8 cellular contexts compared by ENCODE assay signal in the genomic region with DNA sequence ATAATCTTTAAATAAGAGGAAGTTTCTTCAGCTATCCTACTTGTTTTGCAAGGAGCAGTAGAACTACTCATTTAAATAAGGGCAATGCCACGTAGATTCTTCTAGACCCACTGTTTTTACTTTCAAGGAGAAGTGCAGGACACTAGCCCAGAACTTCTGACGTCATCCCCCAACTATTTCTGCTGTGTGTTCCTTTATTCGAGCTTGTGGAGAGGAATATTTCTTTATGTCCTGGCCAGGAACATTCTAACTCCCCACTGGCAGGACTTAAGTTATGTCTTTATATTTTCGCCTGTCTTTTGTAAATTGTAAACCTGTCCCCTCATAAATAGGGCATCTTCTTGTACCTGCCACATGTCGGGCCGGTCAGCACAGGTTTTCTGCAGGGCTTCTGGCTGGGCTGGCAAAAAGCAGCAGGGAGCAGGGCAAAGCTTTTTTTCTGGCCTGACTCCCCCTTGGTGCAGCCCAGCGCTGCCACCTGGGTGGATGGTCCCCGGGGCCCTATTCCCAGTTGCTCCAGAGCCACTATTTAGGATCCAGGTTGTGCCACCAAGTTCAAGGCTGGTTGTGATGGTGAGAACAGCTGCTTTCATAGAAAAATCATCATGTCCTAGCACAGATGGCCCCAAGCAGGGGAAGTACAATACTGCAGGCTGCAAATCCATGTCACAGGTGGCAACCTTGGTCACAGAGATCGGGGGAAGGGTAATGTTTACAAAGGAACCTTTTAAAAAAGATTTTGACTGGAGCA. TPM values are rescaled to one million over a fixed set of nuclear protein-coding genes. Genes with fewer than 3 reads are reported as not detected.
DNase-seq lines count a peak whose midpoint lies in the region; TF ChIP-seq lines count a peak whose summit lies in the region.

No MANE protein-coding gene starts in this region.

- H3K9ac ChIP-seq in SK-N-SH (peak overlapping the region; percentile 98), colonic mucosa (ENCODE audit: low read depth in 2 of 2, low read length in 2 of 2) (peak overlapping the region; percentile 63 to 86), liver (ENCODE audit: low read depth in 1 of 2, low read length in 2 of 2) (peak overlapping the region; percentile 99 to 100)

- H2AFZ ChIP-seq in SK-N-SH (ENCODE audit: low read depth): no peak overlapping the region

- peaks cover 75% of the 10 kb centered on the region for H3K79me2 ChIP-seq in SK-N-SH (ENCODE audit: insufficient read depth)

- TF ChIP-seq CTCF in SK-N-SH (IDR thresholded peaks at IDR 0.05): peak; percentile 14; the same call in 1 of the 2 replicates
- no peak for TF ChIP-seq CTCF in colonic mucosa (IDR thresholded peaks at IDR 0.05)
- TF ChIP-seq CTCF in liver (IDR thresholded peaks at IDR 0.05; ENCODE audit: low read depth, low read length, missing input control): no peak

- H3K27ac ChIP-seq in SK-N-SH (ENCODE audit: low read depth in 2 of 2, low read length in 1 of 2) (peak overlapping the region; percentile 95 to 97), colonic mucosa (peak overlapping the region; percentile 91), liver (ENCODE audit: low read depth in 1 of 2, low read length in 2 of 2) (peak overlapping the region; percentile 97 to 99)

- peaks cover 23% of the 10 kb centered on the region for H3F3A ChIP-seq in SK-N-SH (replicated peaks; ENCODE audit: insufficient read depth)

- 0% methylated on average over 9 of the region's 9 CpGs for WGBS in SK-N-SH (ENCODE audit: low lambda C conversion rate)
- WGBS in liver: under 1% methylated on average over 9 of the region's 9 CpGs

- H3K36me3 ChIP-seq in SK-N-SH (replicated peaks in 1 of 2; ENCODE audit: control insufficient read depth in 1 of 2, insufficient read depth in 2 of 2, low read length in 1 of 2): peaks cover 11 to 12% of the 10 kb centered on the region in 2 experiments
- H3K36me3 ChIP-seq in colonic mucosa: no peaks in the 10 kb centered on the region
- peaks cover 0 to 1% (median 0%) of the 10 kb centered on the region in 4 donors for H3K36me3 ChIP-seq in liver (ENCODE audit: control insufficient read depth in 4 of 4, insufficient read depth in 3 of 4, low read depth in 1 of 4, low read length in 3 of 4)

- POLR2A ChIA-PET in SK-N-SH (lab: Yijun Ruan, JAX): interaction anchor here (1.1 kb wide), 1 partner anchor 9 kb away, joined by 3 read pairs; no protein-coding TSS in a partner anchor

- intact Hi-C loops in colonic mucosa (cut with DNase I): loop anchor here (5.0 kb wide), 1 partner anchor 118 kb away; no protein-coding TSS in a partner anchor

- in situ Hi-C loops in KBM-7 (cut with MboI; ENCODE audit: low pct_unique_long_range_greater_than_20kb, low sequenced_read_pairs): loop anchor here (25.0 kb wide), 1 partner anchor 88 kb away; no protein-coding TSS in a partner anchor

- peak overlapping the region; percentile 81 for H3K4me2 ChIP-seq in SK-N-SH

- H3K27me3 ChIP-seq in SK-N-SH (ENCODE audit: insufficient read depth) (no peaks in the 10 kb centered on the region), colonic mucosa (no peaks in the 10 kb centered on the region), liver (ENCODE audit: control insufficient read depth in 4 of 4, insufficient read depth in 4 of 4, low read length in 3 of 4) (no peaks in the 10 kb centered on the region)

- DNase-seq in activated effector memory CD4-positive, alpha-beta T cell treated with anti-CD3 and anti-CD28 coated beads, Interleukin-2, amount 50 U/mL, for 16 hours: peak; percentile 66
- DNase-seq in activated effector memory CD4-positive, alpha-beta T cell treated with Interleukin-2 at 50 U/mL for 16 hours: no peak
- peak; percentile 64 for DNase-seq in KBM-7
- DNase-seq in SK-N-SH: no peak
- DNase-seq in colonic mucosa: peak; percentile 71
- DNase-seq in stromal cell of bone marrow (ENCODE audit: low read depth): peak; percentile 86
- no peak for DNase-seq in stimulated activated naive CD4-positive, alpha-beta T cell treated with Interleukin-2 at 50 U/mL for 16 hours (lab: John Stamatoyannopoulos, UW)

- H4K20me1 ChIP-seq in SK-N-SH (ENCODE audit: insufficient read depth): peaks cover 5% of the 10 kb centered on the region; the same call in 1 of the 2 replicates

- peaks cover 22 to 32% of the 10 kb centered on the region in 2 experiments for H3K4me1 ChIP-seq in SK-N-SH (ENCODE audit: control insufficient read depth in 1 of 2, insufficient read depth in 2 of 2, low read depth in 1 of 2, low read length in 1 of 2)
- H3K4me1 ChIP-seq in colonic mucosa: peaks cover 11% of the 10 kb centered on the region
- peaks cover 17 to 41% (median 30%) of the 10 kb centered on the region in 4 donors for H3K4me1 ChIP-seq in liver (ENCODE audit: control insufficient read depth in 4 of 4, insufficient read depth in 4 of 4, low read length in 3 of 4)

- no peak for TF ChIP-seq RAD21 in SK-N-SH (IDR thresholded peaks at IDR 0.05; ENCODE audit: low read length)
- no peak for TF ChIP-seq RAD21 in liver (IDR thresholded peaks at IDR 0.05)

- peak in 1 of 2 experiments; percentile 30; a peak in 1 of 4 replicates for TF ChIP-seq EP300 in SK-N-SH (IDR thresholded peaks at IDR 0.05; ENCODE audit: borderline replicate concordance in 1 of 2, low read depth in 1 of 2, low read length in 1 of 2)

- no peaks in the 10 kb centered on the region for H3K9me3 ChIP-seq in SK-N-SH
- no peaks in the 10 kb centered on the region for H3K9me3 ChIP-seq in colonic mucosa
- no peaks in the 10 kb centered on the region for H3K9me3 ChIP-seq in liver (ENCODE audit: control insufficient read depth in 4 of 4, low read length in 3 of 4)

- H3K9me2 ChIP-seq in SK-N-SH: no peaks in the 10 kb centered on the region

- CTCF ChIA-PET in SK-N-SH (lab: Yijun Ruan, JAX): interaction anchor here (0.9 to 8.6 kb wide), 11 partner anchors 9 to 136 kb away, joined by 3 to 80 read pairs (median 5); no protein-coding TSS in a partner anchor

- peak overlapping the region; percentile 75 to 77 for H3K4me3 ChIP-seq in SK-N-SH (ENCODE audit: low read depth in 2 of 2, low read length in 1 of 2)
- H3K4me3 ChIP-seq in colonic mucosa: peak overlapping the region; percentile 38
- H3K4me3 ChIP-seq in liver (ENCODE audit: low read depth in 1 of 3, low read length in 3 of 3): peak overlapping the region; percentile 74 to 98 (median 96)

TF ChIP-seq in SK-N-SH, 30 proteins besides CTCF, POLR2A, EP300 and RAD21 (continues in another document):
- TF ChIP-seq SIN3A (IDR thresholded peaks at IDR 0.05; ENCODE audit: borderline replicate concordance, low read depth, low read length) (0 out of 2 replicates have a peak, but pooled peaks have one; percentile 26), FOSL2 (IDR thresholded peaks at IDR 0.05; ENCODE audit: borderline replicate concordance, low read depth) (peak; percentile 59), TCF12 (IDR thresholded peaks at IDR 0.05) (peak; percentile 33; the same call in 1 of the 2 replicates), FOXJ3 (CRISPR knock-in tag; IDR thresholded peaks at IDR 0.05) (no peak), TAF1 (IDR thresholded peaks at IDR 0.05; ENCODE audit: borderline replicate concordance, low read depth, low read length) (no peak), CHD2 (IDR thresholded peaks at IDR 0.05; ENCODE audit: low read length, partially characterized antibody) (no peak), RCOR1 (IDR thresholded peaks at IDR 0.05; ENCODE audit: low read length) (no peak), JUND (IDR thresholded peaks at IDR 0.05) (peak; percentile 73), ELF1 (IDR thresholded peaks at IDR 0.05) (no peak), SMC3 (IDR thresholded peaks at IDR 0.05; ENCODE audit: low read depth, low read length) (no peak), NRF1 (IDR thresholded peaks at IDR 0.05; ENCODE audit: low read depth, low read length) (no peak)
- TF ChIP-seq, protein P1, sequence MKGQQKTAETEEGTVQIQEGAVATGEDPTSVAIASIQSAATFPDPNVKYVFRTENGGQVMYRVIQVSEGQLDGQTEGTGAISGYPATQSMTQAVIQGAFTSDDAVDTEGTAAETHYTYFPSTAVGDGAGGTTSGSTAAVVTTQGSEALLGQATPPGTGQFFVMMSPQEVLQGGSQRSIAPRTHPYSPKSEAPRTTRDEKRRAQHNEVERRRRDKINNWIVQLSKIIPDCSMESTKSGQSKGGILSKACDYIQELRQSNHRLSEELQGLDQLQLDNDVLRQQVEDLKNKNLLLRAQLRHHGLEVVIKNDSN (IDR thresholded peaks at IDR 0.05; ENCODE audit: borderline replicate concordance, low read depth): no peak

TF ChIP-seq in liver, 16 proteins besides CTCF, POLR2A, EP300 and RAD21 (continues in another document):
- no peak for TF ChIP-seq MAX (IDR thresholded peaks at IDR 0.05)
- peak in 1 of 2 donors; percentile 41 for TF ChIP-seq HNF4A (conservative IDR thresholded peaks at IDR 0.05)
- no peak for TF ChIP-seq REST (IDR thresholded peaks at IDR 0.05)
- no peak for TF ChIP-seq FOXA2 (IDR thresholded peaks at IDR 0.05)

RNA-seq across cellular contexts. Expression of gene MBNL2, which starts 1.8 kb away (rescaled TPM):
- 24.5 and 27.9 TPM in 2 replicates for polyA plus RNA-seq in SK-N-SH (2012; rRNA removed)
- 38.4 and 46.6 TPM in 2 replicates for polyA plus RNA-seq in SK-N-SH (2012; cell fraction: cytosol; rRNA removed)
- 21.4 and 39.6 TPM in 2 replicates for polyA plus RNA-seq in SK-N-SH (2012; cell fraction: nucleus; rRNA removed)
- total RNA-seq in colonic mucosa: 10 to 100 TPM; 28.2 to 61.8 TPM
- 10 to 100 TPM; 16.0 to 49.6 TPM for total RNA-seq in liver
- 10 to 100 TPM; 32.5 to 41.0 TPM for polyA plus RNA-seq in liver

Comparison
In these comparisons a context has a peak if more than half of its experiments do, and no peak if none do; other contexts are left out.
1. DNase-seq: peak in activated effector memory CD4-positive, alpha-beta T cell treated with anti-CD3 and anti-CD28 coated beads, Interleukin-2, amount 50 U/mL, for 16 hours (single experiment), KBM-7 (single experiment), colonic mucosa (single experiment) and stromal cell of bone marrow (single experiment); none in activated effector memory CD4-positive, alpha-beta T cell treated with Interleukin-2 at 50 U/mL for 16 hours (single experiment), SK-N-SH (single experiment) and stimulated activated naive CD4-positive, alpha-beta T cell treated with Interleukin-2 at 50 U/mL for 16 hours (single experiment).
2. H3K4me3 ChIP-seq: peak in every context shown above with its lines; median percentile 96 in liver; 76 in SK-N-SH; 38 in colonic mucosa.
3. Peak in every context shown above with its lines, with median percentiles within 50 percentile points of each other: H3K27ac ChIP-seq and H3K9ac ChIP-seq.